In genomic region chr2:231412616-231412963, GRCh38 we compare ENCODE assay signal across 9 cellular contexts. TPM values are rescaled to one million over a fixed set of nuclear protein-coding genes. Genes with fewer than 3 reads are reported as not detected.
A peak's percentile ranks its signal among the peaks of the same experiment; 100 is the strongest.
DNase-seq lines count a peak whose midpoint lies in the region; ATAC-seq and TF ChIP-seq lines count a peak whose summit lies in the region.
"Had no signal": no experiment of that assay in that cellular context is flagged by ENCODE, and none has a peak within 500 bp of the region (broad histone marks: within the 10 kb centered on the region; RNA-seq: fewer than 3 reads in every experiment).

No MANE protein-coding gene starts in this region.

- intact Hi-C loops in Right ventricle myocardium superior (cut with DNase I) (loop anchor here (5.0 kb wide), 2 partner anchors 185 to 310 kb away; no protein-coding TSS in a partner anchor), cardiac septum (cut with DNase I) (loop anchor here (2.0 kb wide), 1 partner anchor 304 kb away; no protein-coding TSS in a partner anchor), breast epithelium (cut with DNase I; ENCODE audit: low total_unique reads) (no loop called here)

- TF ChIP-seq POLR2A in breast epithelium (IDR thresholded peaks at IDR 0.05): no peak
- no peak for TF ChIP-seq POLR2A in upper lobe of left lung (IDR thresholded peaks at IDR 0.05)

- 29 to 51% methylated on average over 8 to 9 of the region's 9 CpGs for WGBS in upper lobe of left lung, 2 donors

- H3K9me3 ChIP-seq in breast epithelium (no peaks in the 10 kb centered on the region), mucosa of stomach (ENCODE audit: control insufficient read depth, low read length) (peaks cover 3% of the 10 kb centered on the region), upper lobe of left lung (peaks cover 0 to 9% (median 2%) of the 10 kb centered on the region in 4 donors)

- H3K4me1 ChIP-seq in breast epithelium: peaks cover 0 to 4% of the 10 kb centered on the region in 2 donors
- peaks cover 9% of the 10 kb centered on the region for H3K4me1 ChIP-seq in mucosa of stomach (ENCODE audit: control insufficient read depth, insufficient read depth, low read length)
- peaks cover 10 to 14% (median 12%) of the 10 kb centered on the region in 4 donors for H3K4me1 ChIP-seq in upper lobe of left lung

- no peak for TF ChIP-seq EP300 in upper lobe of left lung (IDR thresholded peaks at IDR 0.05)

- DNase-seq in Right ventricle myocardium superior (no peak), cardiac septum (ENCODE audit: low spot score) (no peak), breast epithelium (ENCODE audit: low spot score in 2 of 2) (no peak), upper lobe of left lung (no peak), omental fat pad (ENCODE audit: low spot score) (no peak)
- DNase-seq in effector CD4-positive, alpha-beta T cell: no peak
- DNase-seq: Caco-2 had no signal

- no peak overlapping the region for H3K27ac ChIP-seq in breast epithelium
- no peak overlapping the region for H3K27ac ChIP-seq in upper lobe of left lung

- H3K4me3 ChIP-seq in breast epithelium (peak overlapping the region; percentile 52 to 72 (median 68)), mucosa of stomach (ENCODE audit: low read length) (no peak overlapping the region), upper lobe of left lung (peak overlapping the region; percentile 5 to 70 (median 60))

- TF ChIP-seq CTCF in breast epithelium (IDR thresholded peaks at IDR 0.05) (peak in 1 of 3 donors; percentile 1), upper lobe of left lung (IDR thresholded peaks at IDR 0.05) (peak in 1 of 6 experiments; percentile 0), omental fat pad (IDR thresholded peaks at IDR 0.05) (no peak)

- ATAC-seq in Right ventricle myocardium superior (ENCODE audit: poor library complexity): peak; percentile 6
- ATAC-seq in upper lobe of left lung (ENCODE audit: low FRiP score in 2 of 2): peak in 1 of 2 donors; percentile 6
- no peak for ATAC-seq in omental fat pad (ENCODE audit: low FRiP score)
- no peak for ATAC-seq in HG02970 (IDR thresholded peaks at IDR 0.05; ENCODE audit: low FRiP score, unreplicated experiment)

- H3K36me3 ChIP-seq in breast epithelium: no peaks in the 10 kb centered on the region
- no peaks in the 10 kb centered on the region for H3K36me3 ChIP-seq in mucosa of stomach (ENCODE audit: control insufficient read depth, insufficient read depth, low read length)
- no peaks in the 10 kb centered on the region for H3K36me3 ChIP-seq in upper lobe of left lung

- H3K27me3 ChIP-seq in breast epithelium (no peaks in the 10 kb centered on the region), mucosa of stomach (ENCODE audit: control insufficient read depth, insufficient read depth, low read length) (no peaks in the 10 kb centered on the region), upper lobe of left lung (peaks cover 0 to 7% (median 0%) of the 10 kb centered on the region in 4 donors)

- H3K9ac ChIP-seq in mucosa of stomach (ENCODE audit: low read length): peak overlapping the region; percentile 66

RNA-seq across cellular contexts. Expression of gene B3GNT7, which starts 17.1 kb away (rescaled TPM):
- total RNA-seq in Right ventricle myocardium superior (7.7 TPM), cardiac septum (5.4 TPM), breast epithelium (1 to 10 TPM; 1.3 to 5.3 (median 2.3) TPM), upper lobe of left lung (100 to 1,000 TPM in 1 of 6 donors, 10 to 100 TPM in 5; 64.5 to 108 (median 87.2) TPM), omental fat pad (10 to 100 TPM in 1 of 4 donors, 1 to 10 TPM in 3; 2.8 to 12.6 (median 6.1) TPM)

RNA-seq across cellular contexts. Expression of gene NCL, which starts 51.7 kb away (rescaled TPM):
- 190 TPM for total RNA-seq in Right ventricle myocardium superior
- 299 TPM for total RNA-seq in cardiac septum
- 100 to 1,000 TPM; 179 to 234 (median 189) TPM for total RNA-seq in breast epithelium
- 100 to 1,000 TPM; 113 to 299 (median 194) TPM for total RNA-seq in upper lobe of left lung
- 100 to 1,000 TPM; 174 to 495 (median 225) TPM for total RNA-seq in omental fat pad
